In genomic region chr2:229443869-229444268, GRCh38 we compare ENCODE assay signal across 1 cellular context.
TF ChIP-seq lines count a peak whose summit lies in the region.

No MANE protein-coding gene starts in this region.

TF ChIP-seq in GM23338, 12 proteins besides CTCF, POLR2A, EP300 and RAD21:
- TF ChIP-seq ZNF462 (CRISPR knock-in tag; IDR thresholded peaks at IDR 0.05), result no peak
- no peak for TF ChIP-seq POLR2AphosphoS5 (IDR thresholded peaks at IDR 0.05; ENCODE audit: low read depth)
- no peak for TF ChIP-seq CREB1 (CRISPR knock-in tag; IDR thresholded peaks at IDR 0.05; ENCODE audit: low read depth)
